Comparison of ENCODE assay signal across 1 cellular context in the genomic region with DNA sequence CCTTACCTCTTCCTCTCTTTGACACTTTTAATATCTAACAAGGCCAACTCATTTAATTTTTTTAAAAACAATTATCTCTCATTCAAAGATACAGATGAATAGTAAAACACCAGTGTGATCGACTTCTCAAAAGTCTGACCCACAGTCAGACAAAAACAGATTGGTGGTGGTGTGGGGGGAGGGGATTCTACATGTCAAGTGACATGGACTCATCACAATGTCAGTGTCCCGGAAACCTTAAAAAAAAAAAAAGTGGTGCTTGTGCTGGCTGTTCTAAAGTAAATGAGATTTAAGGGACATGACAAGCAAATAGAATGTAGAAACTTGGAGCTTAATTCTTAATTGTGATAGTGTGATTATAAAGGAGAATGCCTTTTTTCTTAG.
TF ChIP-seq lines count a peak whose summit lies in the region.

No MANE protein-coding gene starts in this region.

TF ChIP-seq in SK-N-SH treated with all-trans-retinoic acid at 6 μM for 48 hours, 23 proteins besides CTCF, POLR2A, EP300 and RAD21 (continued from another document):
- TF ChIP-seq, protein P1, sequence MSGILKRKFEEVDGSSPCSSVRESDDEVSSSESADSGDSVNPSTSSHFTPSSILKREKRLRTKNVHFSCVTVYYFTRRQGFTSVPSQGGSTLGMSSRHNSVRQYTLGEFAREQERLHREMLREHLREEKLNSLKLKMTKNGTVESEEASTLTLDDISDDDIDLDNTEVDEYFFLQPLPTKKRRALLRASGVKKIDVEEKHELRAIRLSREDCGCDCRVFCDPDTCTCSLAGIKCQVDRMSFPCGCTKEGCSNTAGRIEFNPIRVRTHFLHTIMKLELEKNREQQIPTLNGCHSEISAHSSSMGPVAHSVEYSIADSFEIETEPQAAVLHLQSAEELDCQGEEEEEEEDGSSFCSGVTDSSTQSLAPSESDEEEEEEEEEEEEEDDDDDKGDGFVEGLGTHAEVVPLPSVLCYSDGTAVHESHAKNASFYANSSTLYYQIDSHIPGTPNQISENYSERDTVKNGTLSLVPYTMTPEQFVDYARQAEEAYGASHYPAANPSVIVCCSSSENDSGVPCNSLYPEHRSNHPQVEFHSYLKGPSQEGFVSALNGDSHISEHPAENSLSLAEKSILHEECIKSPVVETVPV (CRISPR knock-in tag; IDR thresholded peaks at IDR 0.05) = no peak
- TF ChIP-seq PPARA (CRISPR knock-in tag; IDR thresholded peaks at IDR 0.05; ENCODE audit: borderline replicate concordance) = no peak
- TF ChIP-seq ZFP3 (CRISPR knock-in tag; IDR thresholded peaks at IDR 0.05) = no peak
- no peak for TF ChIP-seq ZNF565 (CRISPR knock-in tag; conservative IDR thresholded peaks at IDR 0.05; ENCODE audit: low read depth)
- no peak for TF ChIP-seq SNAI2 (CRISPR knock-in tag; IDR thresholded peaks at IDR 0.05)
- TF ChIP-seq ZC3H10 (CRISPR knock-in tag; IDR thresholded peaks at IDR 0.05) = no peak
- no peak for TF ChIP-seq TOX (CRISPR knock-in tag; IDR thresholded peaks at IDR 0.05; ENCODE audit: borderline replicate concordance)
- no peak for TF ChIP-seq ARNTL (CRISPR knock-in tag; IDR thresholded peaks at IDR 0.05; ENCODE audit: borderline replicate concordance, low read depth)
- no peak for TF ChIP-seq ZFP30 (CRISPR knock-in tag; IDR thresholded peaks at IDR 0.05)
